9 cellular contexts compared by ENCODE assay signal in genomic region chr13:32261567-32261966, GRCh38. TPM values are rescaled to one million over a fixed set of nuclear protein-coding genes. Genes with fewer than 3 reads are reported as not detected.
DNase-seq lines count a peak whose midpoint lies in the region; ATAC-seq and TF ChIP-seq lines count a peak whose summit lies in the region.
"Had no signal": no experiment of that assay in that cellular context is flagged by ENCODE, and none has a peak within 500 bp of the region (broad histone marks: within the 10 kb centered on the region; RNA-seq: fewer than 3 reads in every experiment).

No MANE protein-coding gene starts in this region.

- peak overlapping the region; percentile 54 for H3K27ac ChIP-seq in caudate nucleus (ENCODE audit: low read depth, low read length)
- peak overlapping the region; percentile 69 for H3K27ac ChIP-seq in stomach smooth muscle (ENCODE audit: low read length)

- peak; percentile 77 for DNase-seq in M059J (ENCODE audit: low read depth)
- DNase-seq in caudate nucleus (lab: John Stamatoyannopoulos, UW): peak in 43 of 61 donors; percentile 3 to 84 (median 24)
- DNase-seq in kidney epithelial cell (ENCODE audit: low read depth): peak; percentile 14
- no peak for DNase-seq in NK-92 treated with Interleukin-12 subunit alpha and Interleukin-12 subunit beta, amount 100 ng/mL, for 24 hours (lab: John Stamatoyannopoulos, UW)
- DNase-seq in endothelial cell (ENCODE audit: low spot score): no peak
- DNase-seq: nephron progenitor cell had no signal

- no peaks in the 10 kb centered on the region for H3K36me3 Mint-ChIP-seq in endothelial cell (ENCODE audit: low read depth, unreplicated experiment)

- no peak overlapping the region for H3K4me3 Mint-ChIP-seq in endothelial cell (ENCODE audit: unreplicated experiment)
- H3K4me3 Mint-ChIP-seq: nephron progenitor cell had no signal

- TF ChIP-seq CTCF in kidney epithelial cell (IDR thresholded peaks at IDR 0.05; ENCODE audit: insufficient read depth, low read length, poor library complexity, severe bottlenecking) (no peak), endothelial cell (IDR thresholded peaks at IDR 0.05; ENCODE audit: unreplicated experiment) (no peak)

- H3K27ac Mint-ChIP-seq in endothelial cell (ENCODE audit: unreplicated experiment): no peak overlapping the region
- H3K27ac Mint-ChIP-seq: nephron progenitor cell had no signal

- ATAC-seq in GM21447 (IDR thresholded peaks at IDR 0.05; ENCODE audit: unreplicated experiment) (no peak), HG02763 (IDR thresholded peaks at IDR 0.05; ENCODE audit: unreplicated experiment) (no peak)

- H3K4me1 ChIP-seq in stomach smooth muscle (ENCODE audit: control insufficient read depth, insufficient read depth, low read length): peaks cover 14% of the 10 kb centered on the region

- H3K36me3 ChIP-seq in kidney epithelial cell (ENCODE audit: control insufficient read depth, insufficient read depth, low read length) (no peaks in the 10 kb centered on the region), stomach smooth muscle (ENCODE audit: control insufficient read depth in 2 of 2, insufficient read depth in 2 of 2, low read length in 2 of 2) (peaks cover 0 to 14% of the 10 kb centered on the region in 2 donors)

- H3K4me3 ChIP-seq in kidney epithelial cell (ENCODE audit: low read depth, low read length) (no peak overlapping the region), stomach smooth muscle (ENCODE audit: low read length in 2 of 2) (peak overlapping the region in 1 of 2 donors; percentile 36)

- H3K9me3 Mint-ChIP-seq in endothelial cell (ENCODE audit: unreplicated experiment): no peaks in the 10 kb centered on the region
- H3K9me3 Mint-ChIP-seq: nephron progenitor cell had no signal

- H3K4me1 Mint-ChIP-seq in endothelial cell (ENCODE audit: unreplicated experiment): peaks cover 26% of the 10 kb centered on the region

- H3K27me3 Mint-ChIP-seq in endothelial cell (ENCODE audit: unreplicated experiment): no peaks in the 10 kb centered on the region

- H3K9me3 ChIP-seq in stomach smooth muscle (ENCODE audit: control insufficient read depth in 2 of 2, low read length in 2 of 2): no peaks in the 10 kb centered on the region

- H3K9ac ChIP-seq in stomach smooth muscle (ENCODE audit: low read length in 2 of 2): peak overlapping the region in 1 of 2 donors; percentile 12

- H3K27me3 ChIP-seq in kidney epithelial cell (ENCODE audit: control insufficient read depth, insufficient read depth, low read length) (no peaks in the 10 kb centered on the region), stomach smooth muscle (ENCODE audit: control insufficient read depth in 1 of 2, insufficient read depth in 2 of 2, low read length in 2 of 2) (no peaks in the 10 kb centered on the region)

RNA-seq across cellular contexts. Expression of gene ZAR1L, which starts 53.6 kb away (rescaled TPM):
- not detected in 2 replicates for total RNA-seq in M059J (2014; rRNA removed; shearing (Covaris generic))
- 0.14 TPM in 1 of 2 replicates, not detected in the other for total RNA-seq in kidney epithelial cell
- not detected for total RNA-seq in endothelial cell (ENCODE audit: unreplicated experiment)

RNA-seq across cellular contexts. Expression of gene BRCA2, which starts 53.7 kb away (rescaled TPM):
- 8.7 and 11.4 TPM in 2 replicates for total RNA-seq in M059J (2014; rRNA removed; shearing (Covaris generic))
- total RNA-seq in kidney epithelial cell (6.3 and 7.5 TPM in 2 replicates), endothelial cell (ENCODE audit: unreplicated experiment) (8.5 TPM)

Comparison
In these comparisons a context has a peak if more than half of its experiments do, and no peak if none do; other contexts are left out.
1. DNase-seq: peak in M059J (single experiment), caudate nucleus (43 of 61) and kidney epithelial cell (single experiment); none in NK-92 treated with Interleukin-12 subunit alpha and Interleukin-12 subunit beta, amount 100 ng/mL, for 24 hours (single experiment) and endothelial cell (single experiment).